Comparison of ENCODE assay signal across 8 cellular contexts in the genomic region with DNA sequence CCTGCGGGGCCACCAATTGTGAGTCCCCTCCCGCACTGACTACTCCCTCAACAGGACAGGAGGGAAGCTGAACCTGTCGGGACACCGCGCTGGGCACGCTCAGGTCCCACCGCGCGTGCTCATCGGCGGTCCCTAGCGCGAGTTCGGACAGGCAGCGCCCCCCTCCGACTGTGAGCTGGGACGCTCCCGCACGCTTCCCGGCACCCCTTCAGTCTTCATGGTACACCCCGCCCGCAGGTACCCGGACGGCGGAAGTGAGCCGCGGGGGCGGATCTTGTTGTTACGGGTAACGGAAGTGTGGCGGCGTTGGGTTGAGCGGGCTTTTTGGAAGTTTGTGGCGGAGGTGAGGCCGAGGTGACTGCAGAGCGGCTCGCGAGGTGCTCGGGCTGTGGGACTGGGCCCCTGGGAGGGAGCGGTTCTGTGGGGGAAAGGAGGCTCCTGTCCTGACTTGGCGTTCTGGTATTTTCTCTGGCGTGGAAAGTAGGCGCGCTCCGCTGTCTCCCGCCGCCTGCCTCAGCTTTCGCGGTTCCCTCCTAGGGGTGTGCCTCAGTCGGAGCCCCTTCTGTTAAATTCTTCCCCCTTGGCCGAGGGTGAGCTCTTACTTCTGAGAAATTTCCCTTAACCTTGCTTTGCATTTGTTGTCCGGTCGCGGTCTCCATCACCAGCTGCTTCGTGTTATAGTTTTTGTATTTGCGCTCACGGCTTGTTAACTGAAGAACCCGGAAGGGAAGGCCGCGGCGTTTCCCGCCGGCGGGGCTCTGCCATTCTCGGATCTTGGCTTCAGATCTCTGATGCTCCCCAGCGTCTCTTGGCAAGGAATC. TPM values are rescaled to one million over a fixed set of nuclear protein-coding genes. Genes with fewer than 3 reads are reported as not detected.
DNase-seq lines count a peak whose midpoint lies in the region; ATAC-seq and TF ChIP-seq lines count a peak whose summit lies in the region.

A gene (plus strand): TSS at position 289 of the 821 bp plus-strand sequence. CDS start 3,669 bp downstream, outside the sequence.

- no peaks in the 10 kb centered on the region for H3K9me3 ChIP-seq in psoas muscle
- H3K9me3 ChIP-seq in uterus: no peaks in the 10 kb centered on the region

- peak; percentile 93 for DNase-seq in GM13977 (ENCODE audit: low spot score)
- DNase-seq in NCI-H146 treated with DMSO at 0.1 percent for 48 hours (lab: John Stamatoyannopoulos, UW; ENCODE audit: unreplicated experiment): peak; percentile 67
- DNase-seq in amygdala (lab: John Stamatoyannopoulos, UW): peak; percentile 53 to 95 (median 86)
- peak; percentile 97 for DNase-seq in left ventricle myocardium superior
- peak; percentile 94 to 98 for DNase-seq in psoas muscle
- peak; percentile 94 to 95 for DNase-seq in uterus

- in situ Hi-C loops in GM13977 (cut with MboI; ENCODE audit: low pct_unique_long_range_greater_than_20kb, low sequenced_read_pairs, unreplicated experiment): no loop called here

- intact Hi-C loops in T-helper 1 cell treated with Interleukin-12 subunit alpha and Interleukin-12 subunit beta and Interleukin-4 antibody, amounts not matched to agents 30 ng/mL and 1 ng/mL, for 36 hours (cut with micrococcal nuclease): loop anchor here (1.0 to 10.0 kb wide), 10 partner anchors 37 to 1611 kb away; a partner anchor contains a TSS
- intact Hi-C loops in left ventricle myocardium superior (cut with micrococcal nuclease): no loop called here
- intact Hi-C loops in psoas muscle (cut with DNase I): no loop called here
- intact Hi-C loops in uterus (cut with DNase I; ENCODE audit: low total_unique reads): no loop called here

- H3K4me3 ChIP-seq in psoas muscle (peak within 1 kb of the TSS; percentile 79), uterus (peak within 1 kb of the TSS; percentile 46 to 68)

- H3K27me3 ChIP-seq in psoas muscle (ENCODE audit: insufficient read depth in 3 of 3, low read length in 2 of 3): no peaks in the 10 kb centered on the region
- no peaks in the 10 kb centered on the region for H3K27me3 ChIP-seq in uterus

- peak; percentile 87 for ATAC-seq in HG02884 (IDR thresholded peaks at IDR 0.05; ENCODE audit: unreplicated experiment)
- peak; percentile 100 for ATAC-seq in left ventricle myocardium superior
- peak; percentile 98 to 100 (median 100) for ATAC-seq in psoas muscle

- H3K4me1 ChIP-seq in psoas muscle (peaks cover 8% of the 10 kb centered on the region), uterus (peaks cover 6% of the 10 kb centered on the region in 2 donors)

- TF ChIP-seq CTCF in GM13977 (IDR thresholded peaks at IDR 0.05; ENCODE audit: extremely low read depth, insufficient read depth, missing control alignments) (peak; percentile 70), psoas muscle (IDR thresholded peaks at IDR 0.05) (peak; percentile 41), uterus (IDR thresholded peaks at IDR 0.05) (peak; percentile 48 to 71 (median 62))

- no peaks in the 10 kb centered on the region for H3K36me3 ChIP-seq in psoas muscle (ENCODE audit: insufficient read depth in 1 of 2, low read depth in 1 of 2)
- H3K36me3 ChIP-seq in uterus: no peaks in the 10 kb centered on the region

- 0 to 1% (median 1%) methylated on average over 66 of the region's 66 CpGs for WGBS in psoas muscle, 3 donors

- peak in 1 of 2 donors; percentile 62 for TF ChIP-seq POLR2A in uterus (IDR thresholded peaks at IDR 0.05)

- H3K27ac ChIP-seq in psoas muscle: no peak within 1 kb of the TSS
- peak within 1 kb of the TSS; percentile 72 to 76 for H3K27ac ChIP-seq in uterus

RNA-seq across cellular contexts. Expression of the gene that starts here (rescaled TPM):
- total RNA-seq in T-helper 1 cell treated with Interleukin-12 subunit alpha and Interleukin-12 subunit beta and Interleukin-4 antibody, amounts not matched to agents 30 ng/mL and 1 ng/mL, for 36 hours: 135 and 138 TPM in 2 replicates
- total RNA-seq in left ventricle myocardium superior: 1.9 TPM
- 1 to 10 TPM in 2 of 4 donors, under 1 TPM in 2; 0.69 to 2.3 (median 1.0) TPM for total RNA-seq in psoas muscle
- polyA plus RNA-seq in psoas muscle: 1 to 10 TPM in 1 of 3 donors, under 1 TPM in 2; 0.48 to 1.6 (median 0.72) TPM
- total RNA-seq in uterus: 10 to 100 TPM in 1 of 4 donors, 1 to 10 TPM in 3; 1.0 to 40.4 (median 3.5) TPM
